Comparison of ENCODE assay signal across 1 cellular context in genomic region chr13:96744665-96745331, GRCh38.
TF ChIP-seq lines count a peak whose summit lies in the region.

No MANE protein-coding gene starts in this region.

TF ChIP-seq in HepG2, 621 proteins besides CTCF, POLR2A, EP300 and RAD21 (continued from another document):
- TF ChIP-seq ZHX2 (IDR thresholded peaks at IDR 0.05; ENCODE audit: low read depth) (no peak), ZHX2 (CRISPR knock-in tag; IDR thresholded peaks at IDR 0.05; ENCODE audit: borderline replicate concordance) (no peak), FOXJ3 (CRISPR knock-in tag; IDR thresholded peaks at IDR 0.05; ENCODE audit: borderline replicate concordance) (no peak), CEBPB (IDR thresholded peaks at IDR 0.05; ENCODE audit: borderline replicate concordance, low read depth, low read length) (no peak), ZBTB26 (CRISPR knock-in tag; IDR thresholded peaks at IDR 0.05; ENCODE audit: borderline replicate concordance) (no peak), TGIF2 (CRISPR knock-in tag; IDR thresholded peaks at IDR 0.05) (no peak)
